ENCODE assay signal across 32 cellular contexts in genomic region chr2:117108741-117109267, GRCh38.
"Had no signal": no experiment of that assay in that cellular context is flagged by ENCODE, and none has a peak within 500 bp of the region (broad histone marks: within the 10 kb centered on the region; RNA-seq: fewer than 3 reads in every experiment).

No MANE protein-coding gene starts in this region.

- H3K9me3 ChIP-seq: SJCRH30 had no signal

- H3K27ac ChIP-seq: KMS-11, PC-9, RWPE1, SJCRH30, SK-N-MC had no signal

- ATAC-seq: Panc1, Right ventricle myocardium inferior, SK-N-SH treated with all-trans-retinoic acid at 6 μM for 48 hours had no signal

- H3K27me3 ChIP-seq: SJCRH30 had no signal

- H3K4me2 ChIP-seq: KMS-11, PC-9 had no signal

- H2AFZ ChIP-seq: PC-9 had no signal

- DNase-seq: Karpas-422, MM.1S, NCI-H1048, NCI-H1092 treated with DMSO at 0.1 percent for 48 hours, NCI-H1105 treated with DMSO at 0.1 percent for 48 hours, NCI-H1417, NCI-H1436, NCI-H146, NCI-H1694, NCI-H187, NCI-H1930, NCI-H2029 treated with DMSO at 0.1 percent for 48 hours, NCI-H2081 treated with DMSO at 0.1 percent for 48 hours, NCI-H2107, NCI-H2171 treated with DMSO at 0.1 percent for 48 hours, NCI-H2227 treated with DMSO at 0.1 percent for 48 hours, NCI-H345, NCI-H446, NCI-H510A treated with DMSO at 0.1 percent for 48 hours, NCI-H524 treated with DMSO at 0.1 percent for 48 hours, NCI-H526 treated with DMSO at 0.1 percent for 48 hours, NCI-H82, PC-9, SHP77, SIG-M5, SJCRH30 had no signal

- H3K36me3 ChIP-seq: SJCRH30 had no signal

- H3K4me3 ChIP-seq: PC-9, SJCRH30, SK-N-MC had no signal

- H3K4me1 ChIP-seq: SJCRH30 had no signal

- H3K9ac ChIP-seq: KMS-11 had no signal
